Comparison of ENCODE assay signal across 1 cellular context in the genomic region with DNA sequence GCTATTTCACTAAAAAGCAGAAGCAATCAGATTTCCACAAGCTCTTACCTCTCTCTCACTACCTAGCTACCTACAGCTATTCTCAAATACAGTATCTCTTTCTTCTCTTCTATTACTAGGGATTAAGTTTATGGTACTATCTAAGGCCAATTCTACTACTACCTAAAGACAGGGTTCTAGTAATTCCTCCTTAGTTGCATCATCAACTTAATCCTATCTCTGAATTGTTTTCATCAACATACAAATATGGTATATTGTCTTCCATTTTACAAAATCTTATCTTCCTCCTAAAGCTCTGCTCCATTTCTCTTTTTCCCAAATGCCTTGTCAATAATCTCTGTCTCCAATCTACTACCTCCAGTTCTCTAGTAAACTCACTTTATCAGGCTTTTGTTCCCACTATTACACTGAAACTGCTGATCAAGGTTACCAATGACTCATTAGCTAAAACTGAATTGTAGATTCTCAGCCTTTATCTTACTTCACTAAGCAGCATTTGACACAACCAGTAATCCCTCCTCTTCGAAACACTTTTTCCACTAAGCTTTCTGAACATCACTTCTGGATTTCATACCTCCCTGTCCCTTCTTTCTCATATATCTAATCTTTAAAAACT.
A peak's percentile ranks its signal among the peaks of the same experiment; 100 is the strongest.
TF ChIP-seq lines count a peak whose summit lies in the region.

No MANE protein-coding gene starts in this region.

TF ChIP-seq in IMR-90, 13 proteins besides CTCF, POLR2A, EP300 and RAD21:
- TF ChIP-seq CEBPB (IDR thresholded peaks at IDR 0.05; ENCODE audit: low read depth, low read length) (peak; percentile 33; the same call in 1 of the 2 replicates), MAFK (IDR thresholded peaks at IDR 0.05; ENCODE audit: low read depth, low read length) (0 out of 2 replicates have a peak, but pooled peaks have one; percentile 4), SMC3 (IDR thresholded peaks at IDR 0.05; ENCODE audit: low read depth, low read length) (no peak), RFX5 (IDR thresholded peaks at IDR 0.05; ENCODE audit: low read depth, low read length) (no peak)
